29 cellular contexts compared by ENCODE assay signal in the genomic region with DNA sequence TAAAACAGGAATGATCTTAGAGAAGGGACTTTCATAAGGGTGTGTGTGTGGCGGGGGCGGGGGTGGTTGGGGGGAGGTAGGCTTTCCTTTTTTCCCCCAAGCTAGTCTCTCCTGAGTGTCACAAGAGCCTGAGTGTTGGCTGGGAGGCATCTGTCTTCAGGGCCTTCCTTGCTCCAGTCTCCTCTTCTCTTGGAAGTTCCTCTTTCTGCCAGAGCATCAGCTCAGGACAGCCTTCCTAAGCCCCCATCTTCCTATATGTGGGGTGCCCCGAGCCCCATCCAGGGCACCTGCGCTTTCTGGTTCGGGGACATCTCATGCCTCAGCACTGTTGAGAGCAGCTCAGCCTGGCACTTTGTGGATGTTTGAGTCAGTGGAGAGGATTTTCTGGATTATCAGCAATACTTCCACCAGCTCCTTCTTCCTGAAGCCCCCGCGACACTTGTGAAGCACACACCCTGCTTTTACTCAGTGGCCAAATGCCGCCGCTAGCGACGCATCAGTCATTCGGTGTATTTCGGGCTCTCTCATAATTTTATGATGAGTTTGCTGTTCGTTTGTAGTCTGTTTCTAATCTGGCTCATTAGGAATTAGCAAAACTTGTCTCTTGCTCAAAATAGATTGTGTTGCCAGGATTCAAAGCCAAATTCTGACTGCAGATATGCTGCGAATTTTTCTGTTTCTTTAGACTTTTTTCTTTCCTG.
DNase-seq lines count a peak whose midpoint lies in the region; ATAC-seq and TF ChIP-seq lines count a peak whose summit lies in the region.
"Had no signal": no experiment of that assay in that cellular context is flagged by ENCODE, and none has a peak within 500 bp of the region (broad histone marks: within the 10 kb centered on the region; RNA-seq: fewer than 3 reads in every experiment).

No MANE protein-coding gene starts in this region.

- peaks cover 78 to 100% (median 100%) of the 10 kb centered on the region in 10 experiments for H3K4me1 ChIP-seq in BLaER1 treated with 17β-estradiol and CSF1 and Interleukin-3, amounts not matched to agents 10 nM and 100 nM
- H3K4me1 ChIP-seq in neural progenitor cell (peaks cover 36% of the 10 kb centered on the region), left ventricle myocardium inferior (peaks cover 27% of the 10 kb centered on the region)

- no peaks in the 10 kb centered on the region for H3K27me3 ChIP-seq in BLaER1 treated with 17β-estradiol and CSF1 and Interleukin-3, amounts not matched to agents 10 nM and 100 nM
- H3K27me3 ChIP-seq in neural progenitor cell (no peaks in the 10 kb centered on the region), left ventricle myocardium inferior (ENCODE audit: low read depth) (no peaks in the 10 kb centered on the region)
- H3K27me3 ChIP-seq: dorsolateral prefrontal cortex, heart right ventricle, testis, vagina had no signal

- peak overlapping the region in 3 of 5 experiments; percentile 26 to 90 (median 86) for H3K27ac Mint-ChIP-seq in brain
- peak overlapping the region; percentile 51 for H3K27ac Mint-ChIP-seq in neural progenitor cell
- H3K27ac Mint-ChIP-seq: activated T-helper 1 cell treated with anti-CD3 and anti-CD28 coated beads, Interleukin-12 subunit alpha, Interleukin-12 subunit beta, Interleukin-2, Interleukin-4 antibody, amounts not matched to agents 30 ng/mL and 10 ng/mL and 1 ng/mL, durations not matched to agents 14 hours and 24 hours and 36 hours; T-helper 2 cell treated with Interferon-gamma antibody and Interleukin-4, amounts not matched to agents 5 μg/mL and 100 μg/mL, for 36 hours had no signal

- H3K36me3 ChIP-seq in BLaER1 treated with 17β-estradiol and CSF1 and Interleukin-3, amounts not matched to agents 10 nM and 100 nM = peaks cover 0 to 31% (median 0%) of the 10 kb centered on the region in 11 experiments; a peak in 5 of 22 replicates
- H3K36me3 ChIP-seq in neural progenitor cell = no peaks in the 10 kb centered on the region
- no peaks in the 10 kb centered on the region for H3K36me3 ChIP-seq in left ventricle myocardium inferior
- H3K36me3 ChIP-seq: vagina had no signal

- H3K9me3 ChIP-seq in BLaER1 treated with 17β-estradiol and CSF1 and Interleukin-3, amounts not matched to agents 10 nM and 100 nM (replicated peaks in 1 of 11) = no peaks in the 10 kb centered on the region
- no peaks in the 10 kb centered on the region for H3K9me3 ChIP-seq in neural progenitor cell (ENCODE audit: low read depth)
- no peaks in the 10 kb centered on the region for H3K9me3 ChIP-seq in left ventricle myocardium inferior (replicated peaks)
- H3K9me3 ChIP-seq: heart right ventricle, SK-N-SH, testis, vagina had no signal

- H3K4me1 Mint-ChIP-seq in brain (peaks cover 88% of the 10 kb centered on the region), neural progenitor cell (peaks cover 69% of the 10 kb centered on the region)

- H3K4me2 ChIP-seq in BLaER1 treated with 17β-estradiol and CSF1 and Interleukin-3, amounts not matched to agents 10 nM and 100 nM = peak overlapping the region in 10 of 11 experiments; percentile 79 to 99 (median 94); a peak in 18 of 22 replicates
- H3K4me2 ChIP-seq in neural progenitor cell = no peak overlapping the region
- H3K4me2 ChIP-seq: SK-N-SH had no signal

- H3K79me2 ChIP-seq in neural progenitor cell (ENCODE audit: low read depth) = peaks cover 67% of the 10 kb centered on the region

- H3K9me3 Mint-ChIP-seq in brain (no peaks in the 10 kb centered on the region), neural progenitor cell (no peaks in the 10 kb centered on the region)
- H3K9me3 Mint-ChIP-seq: activated T-helper 1 cell treated with anti-CD3 and anti-CD28 coated beads, Interleukin-12 subunit alpha, Interleukin-12 subunit beta, Interleukin-2, Interleukin-4 antibody, amounts not matched to agents 30 ng/mL and 10 ng/mL and 1 ng/mL, durations not matched to agents 14 hours and 24 hours and 36 hours; T-helper 2 cell treated with Interferon-gamma antibody and Interleukin-4, amounts not matched to agents 5 μg/mL and 100 μg/mL, for 36 hours had no signal

- peak overlapping the region in 2 of 5 experiments; percentile 25 for H3K4me3 Mint-ChIP-seq in brain
- no peak overlapping the region for H3K4me3 Mint-ChIP-seq in neural progenitor cell
- H3K4me3 Mint-ChIP-seq: activated CD8-positive, alpha-beta memory T cell treated with anti-CD3 and anti-CD28 coated beads, Interleukin-2, amount 10 ng/mL, durations not matched to agents 7 days and 5 days; activated T-helper 1 cell treated with anti-CD3 and anti-CD28 coated beads, Interleukin-12 subunit alpha, Interleukin-12 subunit beta, Interleukin-2, Interleukin-4 antibody, amounts not matched to agents 30 ng/mL and 10 ng/mL and 1 ng/mL, durations not matched to agents 14 hours and 24 hours and 36 hours; T-helper 2 cell treated with Interferon-gamma antibody and Interleukin-4, amounts not matched to agents 5 μg/mL and 100 μg/mL, for 36 hours had no signal

- peak overlapping the region in 2 of 11 experiments; percentile 33 to 35; a peak in 2 of 22 replicates for H3K9ac ChIP-seq in BLaER1 treated with 17β-estradiol and CSF1 and Interleukin-3, amounts not matched to agents 10 nM and 100 nM
- no peak overlapping the region for H3K9ac ChIP-seq in neural progenitor cell
- H3K9ac ChIP-seq: SK-N-SH had no signal

- ATAC-seq in HG02938 (IDR thresholded peaks at IDR 0.05; ENCODE audit: unreplicated experiment) = no peak
- ATAC-seq: activated CD8-positive, alpha-beta memory T cell treated with anti-CD3 and anti-CD28 coated beads, Interleukin-2, amount 10 ng/mL, durations not matched to agents 7 days and 5 days; heart right ventricle; left cardiac atrium had no signal

- H3K36me3 Mint-ChIP-seq in brain = peaks cover 4% of the 10 kb centered on the region
- peaks cover 6% of the 10 kb centered on the region for H3K36me3 Mint-ChIP-seq in neural progenitor cell

- intact Hi-C loops in left ventricle myocardium inferior (cut with micrococcal nuclease) = no loop called here

- peaks cover 5% of the 10 kb centered on the region for H3K27me3 Mint-ChIP-seq in brain
- H3K27me3 Mint-ChIP-seq in neural progenitor cell (ENCODE audit: insufficient read depth, low read depth) = no peaks in the 10 kb centered on the region
- H3K27me3 Mint-ChIP-seq: activated CD8-positive, alpha-beta memory T cell treated with anti-CD3 and anti-CD28 coated beads, Interleukin-2, amount 10 ng/mL, durations not matched to agents 7 days and 5 days had no signal

- H3K4me3 ChIP-seq in BLaER1 treated with 17β-estradiol and CSF1 and Interleukin-3, amounts not matched to agents 10 nM and 100 nM = no peak overlapping the region
- H3K4me3 ChIP-seq in neural progenitor cell = no peak overlapping the region
- H3K4me3 ChIP-seq in left ventricle myocardium inferior = no peak overlapping the region
- H3K4me3 ChIP-seq: dorsolateral prefrontal cortex, heart right ventricle, testis, vagina had no signal

- TF ChIP-seq CTCF in brain (conservative IDR thresholded peaks at IDR 0.05) (no peak), neural progenitor cell (IDR thresholded peaks at IDR 0.05) (no peak), left ventricle myocardium inferior (IDR thresholded peaks at IDR 0.05; ENCODE audit: borderline replicate concordance) (no peak)

- DNase-seq in Kasumi-1 (lab: John Stamatoyannopoulos, UW) (peak; percentile 16 to 38), neural progenitor cell (ENCODE audit: low spot score) (no peak), foreskin melanocyte (no peak), left ventricle myocardium inferior (no peak), SKM-1 (lab: John Stamatoyannopoulos, UW; ENCODE audit: unreplicated experiment) (no peak)
- DNase-seq: activated CD4-positive, alpha-beta T cell treated with anti-CD3 and anti-CD28 coated beads, Interleukin-2, amount 50 U/mL, for 1 hour; activated CD8-positive, alpha-beta memory T cell treated with anti-CD3 and anti-CD28 coated beads, Interleukin-2, amount 10 ng/mL, durations not matched to agents 7 days and 5 days; activated naive CD4-positive, alpha-beta T cell treated with anti-CD3 and anti-CD28 coated beads, Interleukin-2, amount 50 U/mL, for 16 hours; aorta; central memory CD4-positive, alpha-beta T cell; dorsolateral prefrontal cortex; heart right ventricle; KG1; left cardiac atrium; mesendoderm; MV-4-11; NCI-H1694 treated with DMSO at 0.1 percent for 48 hours; NCI-H2171 treated with DMSO at 0.1 percent for 48 hours; SK-N-SH; stimulated activated CD4-positive, alpha-beta T cell treated with anti-CD3 and anti-CD28 coated beads, Interleukin-4, amount 100 ng/mL, for 24 hours; stimulated activated naive CD4-positive, alpha-beta T cell treated with Interleukin-2 at 50 U/mL for 16 hours; testis had no signal

- no peak overlapping the region for H2AFZ ChIP-seq in neural progenitor cell (replicated peaks)

- peaks cover 20 to 98% (median 85%) of the 10 kb centered on the region in 11 experiments; a peak in 21 of 22 replicates for H4K20me1 ChIP-seq in BLaER1 treated with 17β-estradiol and CSF1 and Interleukin-3, amounts not matched to agents 10 nM and 100 nM
- peaks cover 78% of the 10 kb centered on the region for H4K20me1 ChIP-seq in neural progenitor cell (ENCODE audit: low read depth)

- peak overlapping the region in 3 of 11 experiments; percentile 26 to 82 (median 32); a peak in 3 of 22 replicates for H3K27ac ChIP-seq in BLaER1 treated with 17β-estradiol and CSF1 and Interleukin-3, amounts not matched to agents 10 nM and 100 nM
- H3K27ac ChIP-seq in neural progenitor cell = no peak overlapping the region
- H3K27ac ChIP-seq in left ventricle myocardium inferior (replicated peaks) = no peak overlapping the region
- H3K27ac ChIP-seq: heart right ventricle, testis, vagina, VCaP had no signal

- no peaks in the 10 kb centered on the region for H3F3A ChIP-seq in neural progenitor cell (ENCODE audit: low read depth)

Comparison
In these comparisons a context has a peak if more than half of its experiments do, and no peak if none do; other contexts are left out.
1. DNase-seq: peak in Kasumi-1 (2 of 2); none in neural progenitor cell (single experiment), foreskin melanocyte (single experiment), left ventricle myocardium inferior (single experiment) and SKM-1 (single experiment).